7 cellular contexts compared by ENCODE assay signal in genomic region chr3:184229424-184230080, GRCh38. TPM values are rescaled to one million over a fixed set of nuclear protein-coding genes. Genes with fewer than 3 reads are reported as not detected.
A peak's percentile ranks its signal among the peaks of the same experiment; 100 is the strongest.
DNase-seq lines count a peak whose midpoint lies in the region; ATAC-seq and TF ChIP-seq lines count a peak whose summit lies in the region.

Gene VWA5B2 (plus strand): TSS chr3:184229585. CDS start chr3:184230529, 944 bp downstream.

- TF ChIP-seq CTCF in GM13977 (IDR thresholded peaks at IDR 0.05; ENCODE audit: extremely low read depth, insufficient read depth, missing control alignments): no peak
- no peak for TF ChIP-seq CTCF in colonic mucosa (IDR thresholded peaks at IDR 0.05)
- no peak for TF ChIP-seq CTCF in lung (IDR thresholded peaks at IDR 0.05; ENCODE audit: control extremely low read depth, extremely low read depth)

- no peaks in the 10 kb centered on the region for H3K36me3 ChIP-seq in colonic mucosa
- no peaks in the 10 kb centered on the region for H3K36me3 ChIP-seq in lung (ENCODE audit: control insufficient read depth in 2 of 2, insufficient read depth in 2 of 2, low read length in 2 of 2)

- H3K27me3 ChIP-seq in colonic mucosa: peaks cover 36% of the 10 kb centered on the region
- no peaks in the 10 kb centered on the region for H3K27me3 ChIP-seq in lung (ENCODE audit: control insufficient read depth, insufficient read depth)

- in situ Hi-C loops in GM13977 (cut with MboI; ENCODE audit: low pct_unique_long_range_greater_than_20kb, low sequenced_read_pairs, unreplicated experiment): loop anchor here (25.0 kb wide), 1 partner anchor 342 kb away; the partner anchor contains the start of gene PARL

- 0 to 1% methylated on average over 50 to 64 of the region's 64 CpGs for WGBS in lung, 2 donors

- intact Hi-C loops in colonic mucosa (cut with DNase I): no loop called here

- H3K4me3 ChIP-seq in colonic mucosa: peak within 1 kb of the TSS; percentile 41
- H3K4me3 ChIP-seq in lung: peak within 1 kb of the TSS; percentile 18

- no peak within 1 kb of the TSS for H3K27ac ChIP-seq in colonic mucosa
- H3K27ac ChIP-seq in lung (ENCODE audit: low read depth in 1 of 2, low read length in 1 of 2): no peak within 1 kb of the TSS

- H3K9ac ChIP-seq in colonic mucosa (ENCODE audit: low read depth in 2 of 2, low read length in 2 of 2): no peak within 1 kb of the TSS

- ATAC-seq in HG02885 (IDR thresholded peaks at IDR 0.05; ENCODE audit: poor library complexity, unreplicated experiment): peak; percentile 65
- ATAC-seq in lung (ENCODE audit: insufficient read depth, low FRiP score): peak; percentile 68

- DNase-seq in GM13977 (ENCODE audit: low spot score) (peak; percentile 97), NCI-H2196 (lab: John Stamatoyannopoulos, UW; ENCODE audit: unreplicated experiment) (peak; percentile 92), colonic mucosa (peak; percentile 30), lung (ENCODE audit: low spot score) (no peak)
- DNase-seq in activated CD4-positive, alpha-beta T cell treated with anti-CD3 and anti-CD28 coated beads for 4 hours: peak; percentile 60 to 67
- DNase-seq in stimulated activated CD8-positive, alpha-beta memory T cell treated with anti-CD3 and anti-CD28 coated beads, Interleukin-12 subunit alpha, Interleukin-12 subunit beta, amount 100 ng/mL, for 1 hour (ENCODE audit: low read depth): peak; percentile 49

- no peaks in the 10 kb centered on the region for H3K9me3 ChIP-seq in colonic mucosa
- peaks cover 0 to 2% of the 10 kb centered on the region in 2 donors for H3K9me3 ChIP-seq in lung (ENCODE audit: control insufficient read depth in 2 of 2, insufficient read depth in 1 of 2, low read length in 1 of 2)

- H3K4me1 ChIP-seq in colonic mucosa (peaks cover 9% of the 10 kb centered on the region), lung (ENCODE audit: control insufficient read depth in 2 of 2, insufficient read depth in 2 of 2, low read length in 2 of 2) (peaks cover 6 to 10% of the 10 kb centered on the region in 2 donors)

RNA-seq across cellular contexts. Expression of gene VWA5B2, which starts in this region (rescaled TPM):
- 1 to 10 TPM; 2.1 to 2.3 TPM for total RNA-seq in colonic mucosa
- 1 to 10 TPM; 1.6 to 1.7 TPM for total RNA-seq in lung
- polyA plus RNA-seq in lung: under 1 TPM; 0.12 to 0.15 TPM
